22 cellular contexts compared by ENCODE assay signal in the genomic region with DNA sequence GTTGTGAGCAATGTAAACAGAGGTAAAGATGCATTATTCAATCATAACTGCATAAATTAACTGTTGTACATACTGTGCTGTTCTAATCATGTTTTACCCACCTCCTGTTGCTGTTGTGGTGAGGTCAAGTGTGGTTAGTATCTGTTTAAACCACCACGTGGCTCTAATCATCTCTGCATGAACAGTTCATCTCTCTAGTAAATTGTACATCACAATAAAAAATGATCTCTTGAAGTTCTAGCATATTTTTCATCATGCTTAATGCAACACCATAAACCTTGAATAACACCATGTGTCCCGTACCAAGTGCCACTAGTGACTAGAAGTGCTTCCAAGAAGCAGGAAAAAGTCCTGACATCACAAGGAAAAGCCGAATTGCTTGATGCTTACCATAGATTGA.
"Had no signal": no experiment of that assay in that cellular context is flagged by ENCODE, and none has a peak within 500 bp of the region (broad histone marks: within the 10 kb centered on the region; RNA-seq: fewer than 3 reads in every experiment).

No MANE protein-coding gene starts in this region.

- H3K4me1 Mint-ChIP-seq: activated CD4-positive, alpha-beta T cell treated with anti-CD3 and anti-CD28 coated beads, Interleukin-2, amount 10 ng/mL, durations not matched to agents 7 days and 5 days; activated naive CD4-positive, alpha-beta T cell treated with anti-CD3 and anti-CD28 coated beads, Interleukin-2, amount 10 ng/mL, durations not matched to agents 7 days and 5 days; activated naive CD8-positive, alpha-beta T cell treated with anti-CD3 and anti-CD28 coated beads, Interleukin-2, amount 50 U/mL, for 24 hours; nephron progenitor cell; stimulated activated naive B cell treated with anti-CD40 and anti-IgM and Interleukin-4, amounts not matched to agents 10 μg/mL and 1 μg/mL and 100 μg/mL, for 72 hours had no signal

- H3K9me3 ChIP-seq: heart right ventricle, left ventricle myocardium inferior, sigmoid colon, spleen, upper lobe of right lung had no signal

- H3K27me3 ChIP-seq: heart right ventricle, sigmoid colon, upper lobe of right lung had no signal

- H3K36me3 ChIP-seq: heart right ventricle, left ventricle myocardium inferior, sigmoid colon, spleen, upper lobe of right lung had no signal

- H3K27ac ChIP-seq: heart right ventricle, left ventricle myocardium inferior, sigmoid colon, spleen, upper lobe of right lung had no signal

- H3K4me3 Mint-ChIP-seq: activated CD4-positive, alpha-beta T cell treated with anti-CD3 and anti-CD28 coated beads, Interleukin-2, amount 10 ng/mL, durations not matched to agents 7 days and 5 days; activated naive CD4-positive, alpha-beta T cell treated with anti-CD3 and anti-CD28 coated beads, Interleukin-2, amount 10 ng/mL, durations not matched to agents 7 days and 5 days; activated naive CD8-positive, alpha-beta T cell treated with anti-CD3 and anti-CD28 coated beads, Interleukin-2, amount 50 U/mL, for 24 hours; nephron progenitor cell; stimulated activated naive B cell treated with anti-CD40 and anti-IgM and Interleukin-4, amounts not matched to agents 10 μg/mL and 1 μg/mL and 100 μg/mL, for 72 hours had no signal

- DNase-seq: activated CD4-positive, alpha-beta T cell treated with anti-CD3 and anti-CD28 coated beads, Interleukin-2, amount 10 ng/mL, durations not matched to agents 7 days and 5 days; activated CD8-positive, alpha-beta memory T cell treated with anti-CD3 and anti-CD28 coated beads, Interleukin-2, amount 50 U/mL, for 48 hours; activated effector memory CD4-positive, alpha-beta T cell treated with Interleukin-2 at 50 U/mL for 16 hours; activated naive CD4-positive, alpha-beta T cell treated with anti-CD3 and anti-CD28 coated beads, Interleukin-2, amount 10 ng/mL, durations not matched to agents 7 days and 5 days; activated naive CD8-positive, alpha-beta T cell treated with anti-CD3 and anti-CD28 coated beads, Interleukin-2, amount 50 U/mL, for 24 hours; activated T-cell treated with anti-CD3 and anti-CD28 coated beads, Interleukin-2, amount 50 U/mL, for 48 hours; aorta; cerebellar nuclear complex; cortex of kidney; erythroblast; heart right ventricle; kidney glomerular epithelial cell; left ventricle myocardium inferior; mammary epithelial cell; midbrain; nephron progenitor cell; nucleus accumbens; sigmoid colon; spleen; stimulated activated naive B cell treated with anti-CD40 and anti-IgM and Interleukin-4, amounts not matched to agents 10 μg/mL and 1 μg/mL and 100 μg/mL, for 72 hours; T1000; upper lobe of right lung had no signal

- H3K27ac Mint-ChIP-seq: activated CD4-positive, alpha-beta T cell treated with anti-CD3 and anti-CD28 coated beads, Interleukin-2, amount 10 ng/mL, durations not matched to agents 7 days and 5 days; activated naive CD4-positive, alpha-beta T cell treated with anti-CD3 and anti-CD28 coated beads, Interleukin-2, amount 10 ng/mL, durations not matched to agents 7 days and 5 days; activated naive CD8-positive, alpha-beta T cell treated with anti-CD3 and anti-CD28 coated beads, Interleukin-2, amount 50 U/mL, for 24 hours; stimulated activated naive B cell treated with anti-CD40 and anti-IgM and Interleukin-4, amounts not matched to agents 10 μg/mL and 1 μg/mL and 100 μg/mL, for 72 hours had no signal

- H3K4me1 ChIP-seq: heart right ventricle, left ventricle myocardium inferior, sigmoid colon, spleen, upper lobe of right lung had no signal

- H3K36me3 Mint-ChIP-seq: activated naive CD4-positive, alpha-beta T cell treated with anti-CD3 and anti-CD28 coated beads, Interleukin-2, amount 10 ng/mL, durations not matched to agents 7 days and 5 days; stimulated activated naive B cell treated with anti-CD40 and anti-IgM and Interleukin-4, amounts not matched to agents 10 μg/mL and 1 μg/mL and 100 μg/mL, for 72 hours had no signal

- H3K4me3 ChIP-seq: heart right ventricle, left ventricle myocardium inferior, sigmoid colon, spleen, upper lobe of right lung had no signal

- ATAC-seq: activated naive CD8-positive, alpha-beta T cell treated with anti-CD3 and anti-CD28 coated beads, Interleukin-2, amount 50 U/mL, for 24 hours; heart right ventricle; stimulated activated naive B cell treated with anti-CD40 and anti-IgM and Interleukin-4, amounts not matched to agents 10 μg/mL and 1 μg/mL and 100 μg/mL, for 72 hours; upper lobe of right lung had no signal

- H3K9me3 Mint-ChIP-seq: activated CD4-positive, alpha-beta T cell treated with anti-CD3 and anti-CD28 coated beads, Interleukin-2, amount 10 ng/mL, durations not matched to agents 7 days and 5 days; activated naive CD4-positive, alpha-beta T cell treated with anti-CD3 and anti-CD28 coated beads, Interleukin-2, amount 10 ng/mL, durations not matched to agents 7 days and 5 days; activated naive CD8-positive, alpha-beta T cell treated with anti-CD3 and anti-CD28 coated beads, Interleukin-2, amount 50 U/mL, for 24 hours; stimulated activated naive B cell treated with anti-CD40 and anti-IgM and Interleukin-4, amounts not matched to agents 10 μg/mL and 1 μg/mL and 100 μg/mL, for 72 hours had no signal
